9 cellular contexts compared by ENCODE assay signal in genomic region chr13:21683034-21683733, GRCh38. TPM values are rescaled to one million over a fixed set of nuclear protein-coding genes. Genes with fewer than 3 reads are reported as not detected.
DNase-seq lines count a peak whose midpoint lies in the region; ATAC-seq and TF ChIP-seq lines count a peak whose summit lies in the region.
"Had no signal": no experiment of that assay in that cellular context is flagged by ENCODE, and none has a peak within 500 bp of the region (broad histone marks: within the 10 kb centered on the region; RNA-seq: fewer than 3 reads in every experiment).

No MANE protein-coding gene starts in this region.

- H3K4me1 ChIP-seq in esophagus squamous epithelium (peaks cover 0 to 11% (median 4%) of the 10 kb centered on the region in 3 donors), gastrocnemius medialis (peaks cover 0 to 4% of the 10 kb centered on the region in 2 donors)

- H3K27ac ChIP-seq in esophagus squamous epithelium (peak overlapping the region in 3 of 4 donors; percentile 31 to 56 (median 51)), gastrocnemius medialis (peak overlapping the region; percentile 43 to 82 (median 64))
- H3K27ac ChIP-seq: VCaP had no signal

- peak; percentile 93 to 94 for ATAC-seq in gastrocnemius medialis
- ATAC-seq in T-cell (replicated peaks in 1 of 4): no peak

- H3K27ac Mint-ChIP-seq in T-cell: no peak overlapping the region

- CTCF ChIA-PET in T-cell (lab: Charles Lee): no interaction called here

- H3K9me3 ChIP-seq in esophagus squamous epithelium (no peaks in the 10 kb centered on the region), gastrocnemius medialis (no peaks in the 10 kb centered on the region)

- POLR2A ChIA-PET in T-cell (lab: Charles Lee): no interaction called here

- WGBS in esophagus squamous epithelium, 2 donors: 44 to 66% methylated on average over 5 to 6 of the region's 6 CpGs

- intact Hi-C loops in esophagus squamous epithelium (cut with DNase I): no loop called here
- intact Hi-C loops in gastrocnemius medialis (cut with DNase I; ENCODE audit: low total_unique reads): no loop called here

- H3K27me3 Mint-ChIP-seq in T-cell: peaks cover 0 to 2% of the 10 kb centered on the region in 2 donors

- in situ Hi-C loops in gastrocnemius medialis (cut with MboI; ENCODE audit: low sequenced_read_pairs in 4 of 4): no loop called here

- H3K36me3 ChIP-seq in esophagus squamous epithelium (no peaks in the 10 kb centered on the region), gastrocnemius medialis (no peaks in the 10 kb centered on the region)

- no peak for TF ChIP-seq CTCF in esophagus squamous epithelium (IDR thresholded peaks at IDR 0.05)
- TF ChIP-seq CTCF in gastrocnemius medialis (IDR thresholded peaks at IDR 0.05 in 4 of 5, conservative IDR thresholded peaks at IDR 0.05 in 1 of 5): no peak

- no peaks in the 10 kb centered on the region for H3K9me3 Mint-ChIP-seq in T-cell

- TF ChIP-seq POLR2A in esophagus squamous epithelium (IDR thresholded peaks at IDR 0.05): no peak
- no peak for TF ChIP-seq POLR2A in gastrocnemius medialis (IDR thresholded peaks at IDR 0.05)

- H3K4me1 Mint-ChIP-seq in T-cell: no peaks in the 10 kb centered on the region

- H3K4me3 Mint-ChIP-seq in T-cell: no peak overlapping the region

- H3K36me3 Mint-ChIP-seq in T-cell: no peaks in the 10 kb centered on the region

- H3K4me3 ChIP-seq in esophagus squamous epithelium (no peak overlapping the region), gastrocnemius medialis (no peak overlapping the region)

- H3K27me3 ChIP-seq in esophagus squamous epithelium (peaks cover 0 to 22% (median 0%) of the 10 kb centered on the region in 4 donors), gastrocnemius medialis (no peaks in the 10 kb centered on the region)

- DNase-seq in GM04504 (ENCODE audit: low read depth) (peak; percentile 56), OCI-M1 (lab: John Stamatoyannopoulos, UW) (peak; percentile 5), esophagus squamous epithelium (lab: John Stamatoyannopoulos, UW) (no peak), gastrocnemius medialis (peak; percentile 40 to 56), iPS-NIHi11 (ENCODE audit: low spot score) (no peak), T-cell (no peak), ecto neural progenitor cell (ENCODE audit: low spot score) (no peak)
- DNase-seq: cerebellar nuclear complex had no signal

RNA-seq across cellular contexts. Expression of gene FGF9, which starts 12.3 kb away (rescaled TPM):
- under 1 TPM in 1 of 4 donors, not detected in 3; 0.76 TPM for total RNA-seq in esophagus squamous epithelium
- under 1 TPM in 3 of 4 donors, not detected in 1; 0.16 to 0.38 (median 0.25) TPM for total RNA-seq in gastrocnemius medialis
- total RNA-seq in T-cell: 1 to 10 TPM; 1.2 to 3.7 (median 2.9) TPM

Comparison
In these comparisons a context has a peak if more than half of its experiments do, and no peak if none do; other contexts are left out.
1. DNase-seq: peak in GM04504 (single experiment), OCI-M1 (single experiment) and gastrocnemius medialis (2 of 2); none in esophagus squamous epithelium (single experiment), iPS-NIHi11 (single experiment), T-cell (0 of 34) and ecto neural progenitor cell (single experiment).
2. ATAC-seq: peak in gastrocnemius medialis (2 of 2); none in T-cell (0 of 4).